In the genomic region with DNA sequence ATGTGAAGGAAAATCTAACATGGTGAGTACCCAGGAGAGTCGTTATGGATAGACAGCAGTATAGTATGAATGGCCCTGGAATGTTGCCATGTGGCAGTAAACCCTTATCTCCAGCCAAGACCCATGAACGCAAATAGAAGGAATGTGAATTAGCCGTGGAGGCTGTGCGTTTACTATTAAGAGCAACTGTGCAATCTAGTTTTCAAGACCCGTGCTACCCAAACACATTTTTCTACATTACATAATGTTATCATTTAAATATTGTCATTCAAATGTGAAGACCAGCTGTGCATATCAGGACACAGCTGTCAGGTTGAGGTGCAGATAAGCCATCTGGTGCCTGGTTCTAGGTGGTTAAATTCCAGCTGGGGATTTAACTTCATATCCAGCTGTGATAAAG, we compare ENCODE assay signal across 1 cellular context.
A peak's percentile ranks its signal among the peaks of the same experiment; 100 is the strongest.
TF ChIP-seq lines count a peak whose summit lies in the region.

No MANE protein-coding gene starts in this region.

TF ChIP-seq in HEK293, 187 proteins besides CTCF, POLR2A, EP300 and RAD21 (continued from another document):
- no peak for TF ChIP-seq ZNF37A (tag by site-specific recombination; IDR thresholded peaks at IDR 0.05)
- TF ChIP-seq, protein P1, sequence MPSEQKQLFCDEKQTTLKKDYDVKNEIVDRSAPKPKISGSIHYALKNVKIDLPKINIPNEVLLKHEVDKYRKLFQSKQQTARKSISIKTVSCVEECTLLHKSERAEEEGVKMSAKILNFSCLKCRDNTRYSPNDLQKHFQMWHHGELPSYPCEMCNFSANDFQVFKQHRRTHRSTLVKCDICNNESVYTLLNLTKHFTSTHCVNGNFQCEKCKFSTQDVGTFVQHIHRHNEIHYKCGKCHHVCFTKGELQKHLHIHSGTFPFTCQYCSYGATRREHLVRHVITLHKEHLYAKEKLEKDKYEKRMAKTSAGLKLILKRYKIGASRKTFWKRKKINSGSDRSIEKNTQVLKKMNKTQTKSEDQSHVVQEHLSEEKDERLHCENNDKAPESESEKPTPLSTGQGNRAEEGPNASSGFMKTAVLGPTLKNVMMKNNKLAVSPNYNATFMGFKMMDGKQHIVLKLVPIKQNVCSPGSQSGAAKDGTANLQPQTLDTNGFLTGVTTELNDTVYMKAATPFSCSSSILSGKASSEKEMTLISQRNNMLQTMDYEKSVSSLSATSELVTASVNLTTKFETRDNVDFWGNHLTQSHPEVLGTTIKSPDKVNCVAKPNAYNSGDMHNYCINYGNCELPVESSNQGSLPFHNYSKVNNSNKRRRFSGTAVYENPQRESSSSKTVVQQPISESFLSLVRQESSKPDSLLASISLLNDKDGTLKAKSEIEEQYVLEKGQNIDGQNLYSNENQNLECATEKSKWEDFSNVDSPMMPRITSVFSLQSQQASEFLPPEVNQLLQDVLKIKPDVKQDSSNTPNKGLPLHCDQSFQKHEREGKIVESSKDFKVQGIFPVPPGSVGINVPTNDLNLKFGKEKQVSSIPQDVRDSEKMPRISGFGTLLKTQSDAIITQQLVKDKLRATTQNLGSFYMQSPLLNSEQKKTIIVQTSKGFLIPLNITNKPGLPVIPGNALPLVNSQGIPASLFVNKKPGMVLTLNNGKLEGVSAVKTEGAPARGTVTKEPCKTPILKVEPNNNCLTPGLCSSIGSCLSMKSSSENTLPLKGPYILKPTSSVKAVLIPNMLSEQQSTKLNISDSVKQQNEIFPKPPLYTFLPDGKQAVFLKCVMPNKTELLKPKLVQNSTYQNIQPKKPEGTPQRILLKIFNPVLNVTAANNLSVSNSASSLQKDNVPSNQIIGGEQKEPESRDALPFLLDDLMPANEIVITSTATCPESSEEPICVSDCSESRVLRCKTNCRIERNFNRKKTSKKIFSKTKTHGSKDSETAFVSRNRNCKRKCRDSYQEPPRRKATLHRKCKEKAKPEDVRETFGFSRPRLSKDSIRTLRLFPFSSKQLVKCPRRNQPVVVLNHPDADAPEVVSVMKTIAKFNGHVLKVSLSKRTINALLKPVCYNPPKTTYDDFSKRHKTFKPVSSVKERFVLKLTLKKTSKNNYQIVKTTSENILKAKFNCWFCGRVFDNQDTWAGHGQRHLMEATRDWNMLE (tag by site-specific recombination; conservative IDR thresholded peaks at IDR 0.05; ENCODE audit: low read depth) = no peak
- TF ChIP-seq, protein P2, sequence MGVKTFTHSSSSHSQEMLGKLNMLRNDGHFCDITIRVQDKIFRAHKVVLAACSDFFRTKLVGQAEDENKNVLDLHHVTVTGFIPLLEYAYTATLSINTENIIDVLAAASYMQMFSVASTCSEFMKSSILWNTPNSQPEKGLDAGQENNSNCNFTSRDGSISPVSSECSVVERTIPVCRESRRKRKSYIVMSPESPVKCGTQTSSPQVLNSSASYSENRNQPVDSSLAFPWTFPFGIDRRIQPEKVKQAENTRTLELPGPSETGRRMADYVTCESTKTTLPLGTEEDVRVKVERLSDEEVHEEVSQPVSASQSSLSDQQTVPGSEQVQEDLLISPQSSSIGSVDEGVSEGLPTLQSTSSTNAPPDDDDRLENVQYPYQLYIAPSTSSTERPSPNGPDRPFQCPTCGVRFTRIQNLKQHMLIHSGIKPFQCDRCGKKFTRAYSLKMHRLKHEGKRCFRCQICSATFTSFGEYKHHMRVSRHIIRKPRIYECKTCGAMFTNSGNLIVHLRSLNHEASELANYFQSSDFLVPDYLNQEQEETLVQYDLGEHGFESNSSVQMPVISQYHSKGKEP (tag by site-specific recombination; IDR thresholded peaks at IDR 0.05) = 0 out of 2 replicates have a peak, but pooled peaks have one; percentile 22
- peak; percentile 65; the same call in 1 of the 2 replicates for TF ChIP-seq ZNF843 (tag by site-specific recombination; IDR thresholded peaks at IDR 0.05)
- no peak for TF ChIP-seq ZNF112 (tag by site-specific recombination; IDR thresholded peaks at IDR 0.05)
- no peak for TF ChIP-seq ZNF416 (tag by site-specific recombination; IDR thresholded peaks at IDR 0.05)
- TF ChIP-seq ZNF335 (tag by site-specific recombination; conservative IDR thresholded peaks at IDR 0.05) = peak; percentile 37
- peak; percentile 32; the same call in 1 of the 2 replicates for TF ChIP-seq TRIM28 (IDR thresholded peaks at IDR 0.05; ENCODE audit: borderline replicate concordance, low read length)
- no peak for TF ChIP-seq ZNF19 (tag by site-specific recombination; IDR thresholded peaks at IDR 0.05; ENCODE audit: low read depth)
- 0 out of 2 replicates have a peak, but pooled peaks have one; percentile 17 for TF ChIP-seq ZNF600 (tag by site-specific recombination; IDR thresholded peaks at IDR 0.05)
- TF ChIP-seq ZNF354C (tag by site-specific recombination; IDR thresholded peaks at IDR 0.05; ENCODE audit: borderline replicate concordance, low read depth) = no peak
- TF ChIP-seq ZNF324 (tag by site-specific recombination; IDR thresholded peaks at IDR 0.05) = no peak
- TF ChIP-seq WT1 (tag by site-specific recombination; IDR thresholded peaks at IDR 0.05) = no peak
- TF ChIP-seq ZNF473 (tag by site-specific recombination; IDR thresholded peaks at IDR 0.05) = no peak
- TF ChIP-seq, protein P3, sequence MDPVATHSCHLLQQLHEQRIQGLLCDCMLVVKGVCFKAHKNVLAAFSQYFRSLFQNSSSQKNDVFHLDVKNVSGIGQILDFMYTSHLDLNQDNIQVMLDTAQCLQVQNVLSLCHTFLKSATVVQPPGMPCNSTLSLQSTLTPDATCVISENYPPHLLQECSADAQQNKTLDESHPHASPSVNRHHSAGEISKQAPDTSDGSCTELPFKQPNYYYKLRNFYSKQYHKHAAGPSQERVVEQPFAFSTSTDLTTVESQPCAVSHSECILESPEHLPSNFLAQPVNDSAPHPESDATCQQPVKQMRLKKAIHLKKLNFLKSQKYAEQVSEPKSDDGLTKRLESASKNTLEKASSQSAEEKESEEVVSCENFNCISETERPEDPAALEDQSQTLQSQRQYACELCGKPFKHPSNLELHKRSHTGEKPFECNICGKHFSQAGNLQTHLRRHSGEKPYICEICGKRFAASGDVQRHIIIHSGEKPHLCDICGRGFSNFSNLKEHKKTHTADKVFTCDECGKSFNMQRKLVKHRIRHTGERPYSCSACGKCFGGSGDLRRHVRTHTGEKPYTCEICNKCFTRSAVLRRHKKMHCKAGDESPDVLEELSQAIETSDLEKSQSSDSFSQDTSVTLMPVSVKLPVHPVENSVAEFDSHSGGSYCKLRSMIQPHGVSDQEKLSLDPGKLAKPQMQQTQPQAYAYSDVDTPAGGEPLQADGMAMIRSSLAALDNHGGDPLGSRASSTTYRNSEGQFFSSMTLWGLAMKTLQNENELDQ (tag by site-specific recombination; IDR thresholded peaks at IDR 0.05; ENCODE audit: low read depth) = no peak
- TF ChIP-seq ZSCAN16 (tag by site-specific recombination; IDR thresholded peaks at IDR 0.05) = no peak
- TF ChIP-seq OSR2 (tag by site-specific recombination; IDR thresholded peaks at IDR 0.05) = peak; percentile 54; the same call in 1 of the 2 replicates
- TF ChIP-seq ZNF341 (tag by site-specific recombination; IDR thresholded peaks at IDR 0.05; ENCODE audit: low read depth) = no peak
- peak; percentile 59 for TF ChIP-seq FEZF1 (tag by site-specific recombination; IDR thresholded peaks at IDR 0.05)
- peak; percentile 77; the same call in 1 of the 2 replicates for TF ChIP-seq MZF1 (tag by site-specific recombination; IDR thresholded peaks at IDR 0.05; ENCODE audit: borderline replicate concordance)
- TF ChIP-seq KLF8 (tag by site-specific recombination; IDR thresholded peaks at IDR 0.05) = no peak
- TF ChIP-seq ZBTB20 (tag by site-specific recombination; IDR thresholded peaks at IDR 0.05) = peak; percentile 43; the same call in 1 of the 2 replicates
- no peak for TF ChIP-seq SP3 (tag by site-specific recombination; IDR thresholded peaks at IDR 0.05)
TF ChIP-seq in HEK293: peak in this region for 18.
